25 cellular contexts compared by ENCODE assay signal in genomic region chr1:224450164-224450955, GRCh38. TPM values are rescaled to one million over a fixed set of nuclear protein-coding genes. Genes with fewer than 3 reads are reported as not detected.
DNase-seq lines count a peak whose midpoint lies in the region; ATAC-seq and TF ChIP-seq lines count a peak whose summit lies in the region.
"Had no signal": no experiment of that assay in that cellular context is flagged by ENCODE, and none has a peak within 500 bp of the region (broad histone marks: within the 10 kb centered on the region; RNA-seq: fewer than 3 reads in every experiment).

No MANE protein-coding gene starts in this region.

- no peak for TF ChIP-seq CTCF in psoas muscle (IDR thresholded peaks at IDR 0.05)

- CTCF ChIA-PET in activated CD4-positive, alpha-beta T cell treated with anti-CD3 and anti-CD28 coated beads, Interleukin-2, amount 10 ng/mL, durations not matched to agents 7 days and 5 days (lab: Charles Lee): interaction anchor here (1.2 to 1.7 kb wide), 5 partner anchors 12 to 104 kb away, joined by 3 to 4 read pairs (median 3); no protein-coding TSS in a partner anchor

- H3K4me3 Mint-ChIP-seq in activated CD4-positive, alpha-beta T cell treated with anti-CD3 and anti-CD28 coated beads, Interleukin-2, amount 10 ng/mL, durations not matched to agents 24 days and 14 days: no peak overlapping the region
- no peak overlapping the region for H3K4me3 Mint-ChIP-seq in activated CD4-positive, alpha-beta T cell treated with anti-CD3 and anti-CD28 coated beads, Interleukin-2, amount 10 ng/mL, durations not matched to agents 7 days and 5 days
- no peak overlapping the region for H3K4me3 Mint-ChIP-seq in central memory CD8-positive, alpha-beta T cell
- H3K4me3 Mint-ChIP-seq: CD8-positive, alpha-beta memory T cell; IgD-negative memory B cell had no signal

- H3K27ac Mint-ChIP-seq in activated CD4-positive, alpha-beta T cell treated with anti-CD3 and anti-CD28 coated beads, Interleukin-2, amount 10 ng/mL, durations not matched to agents 24 days and 14 days: peak overlapping the region; percentile 71
- H3K27ac Mint-ChIP-seq in activated CD4-positive, alpha-beta T cell treated with anti-CD3 and anti-CD28 coated beads, Interleukin-2, amount 10 ng/mL, durations not matched to agents 7 days and 5 days: no peak overlapping the region
- H3K27ac Mint-ChIP-seq in central memory CD8-positive, alpha-beta T cell (ENCODE audit: low read depth): peak overlapping the region; percentile 57
- H3K27ac Mint-ChIP-seq: IgD-negative memory B cell had no signal

- peaks cover 0 to 2% of the 10 kb centered on the region in 2 donors for H3K36me3 ChIP-seq in psoas muscle (ENCODE audit: insufficient read depth in 1 of 2, low read depth in 1 of 2)

- no peaks in the 10 kb centered on the region for H3K27me3 Mint-ChIP-seq in activated CD4-positive, alpha-beta T cell treated with anti-CD3 and anti-CD28 coated beads, Interleukin-2, amount 10 ng/mL, durations not matched to agents 24 days and 14 days
- H3K27me3 Mint-ChIP-seq in activated CD4-positive, alpha-beta T cell treated with anti-CD3 and anti-CD28 coated beads, Interleukin-2, amount 10 ng/mL, durations not matched to agents 7 days and 5 days: no peaks in the 10 kb centered on the region
- H3K27me3 Mint-ChIP-seq in central memory CD8-positive, alpha-beta T cell: no peaks in the 10 kb centered on the region
- H3K27me3 Mint-ChIP-seq: CD8-positive, alpha-beta memory T cell; IgD-negative memory B cell had no signal

- H3K9me3 Mint-ChIP-seq in activated CD4-positive, alpha-beta T cell treated with anti-CD3 and anti-CD28 coated beads, Interleukin-2, amount 10 ng/mL, durations not matched to agents 24 days and 14 days: no peaks in the 10 kb centered on the region
- peaks cover 3% of the 10 kb centered on the region for H3K9me3 Mint-ChIP-seq in activated CD4-positive, alpha-beta T cell treated with anti-CD3 and anti-CD28 coated beads, Interleukin-2, amount 10 ng/mL, durations not matched to agents 7 days and 5 days
- no peaks in the 10 kb centered on the region for H3K9me3 Mint-ChIP-seq in central memory CD8-positive, alpha-beta T cell
- H3K9me3 Mint-ChIP-seq: CD8-positive, alpha-beta memory T cell; IgD-negative memory B cell had no signal

- no peaks in the 10 kb centered on the region for H3K9me3 ChIP-seq in psoas muscle

- POLR2A ChIA-PET in activated CD4-positive, alpha-beta T cell treated with anti-CD3 and anti-CD28 coated beads, Interleukin-2, amount 10 ng/mL, durations not matched to agents 7 days and 5 days (lab: Charles Lee): no interaction called here

- H3K27me3 ChIP-seq in psoas muscle (ENCODE audit: insufficient read depth in 3 of 3, low read length in 2 of 3): no peaks in the 10 kb centered on the region

- peak; percentile 40 for ATAC-seq in central memory CD8-positive, alpha-beta T cell (replicated peaks; ENCODE audit: extremely low read depth, poor library complexity, severe bottlenecking)
- ATAC-seq in psoas muscle (no peak), HG02885 (IDR thresholded peaks at IDR 0.05; ENCODE audit: poor library complexity, unreplicated experiment) (no peak), HG03469 (IDR thresholded peaks at IDR 0.05; ENCODE audit: unreplicated experiment) (no peak)
- ATAC-seq: sciatic nerve had no signal

- peak overlapping the region; percentile 73 for H3K27ac ChIP-seq in psoas muscle
- H3K27ac ChIP-seq: coronary artery, PC-9 had no signal

- intact Hi-C loops in activated CD4-positive, alpha-beta T cell treated with anti-CD3 and anti-CD28 coated beads, Interleukin-2, amount 10 ng/mL, durations not matched to agents 24 days and 14 days (cut with micrococcal nuclease): no loop called here
- intact Hi-C loops in psoas muscle (cut with DNase I): no loop called here

- H3K36me3 Mint-ChIP-seq in activated CD4-positive, alpha-beta T cell treated with anti-CD3 and anti-CD28 coated beads, Interleukin-2, amount 10 ng/mL, durations not matched to agents 24 days and 14 days (ENCODE audit: low read depth): peaks cover 14% of the 10 kb centered on the region
- peaks cover 13% of the 10 kb centered on the region for H3K36me3 Mint-ChIP-seq in activated CD4-positive, alpha-beta T cell treated with anti-CD3 and anti-CD28 coated beads, Interleukin-2, amount 10 ng/mL, durations not matched to agents 7 days and 5 days (ENCODE audit: low read depth)
- no peaks in the 10 kb centered on the region for H3K36me3 Mint-ChIP-seq in central memory CD8-positive, alpha-beta T cell (ENCODE audit: insufficient read depth)

- no peak for DNase-seq in activated CD4-positive, alpha-beta T cell treated with anti-CD3 and anti-CD28 coated beads, Interleukin-2, amount 10 ng/mL, durations not matched to agents 24 days and 14 days
- DNase-seq in activated CD4-positive, alpha-beta T cell treated with anti-CD3 and anti-CD28 coated beads, Interleukin-2, amount 10 ng/mL, durations not matched to agents 7 days and 5 days: no peak
- DNase-seq in RPMI7951 (ENCODE audit: low read depth) (peak; percentile 35), psoas muscle (no peak), NCI-H2029 (lab: John Stamatoyannopoulos, UW) (no peak)
- DNase-seq in central memory CD8-positive, alpha-beta T cell (ENCODE audit: low spot score in 2 of 2): no peak
- DNase-seq: 8988T; activated CD4-positive, alpha-beta T cell treated with anti-CD3 and anti-CD28 coated beads, Interleukin-2, amount 50 U/mL, for 48 hours; activated T-cell treated with anti-CD3 and anti-CD28 coated beads, Interleukin-2, amount 50 U/mL, for 1 hour; GOT3; hypothalamus; mesenchymal stem cell; NCI-H1105; NCI-H187 treated with DMSO at 0.1 percent for 48 hours; NCI-H526 treated with DMSO at 0.1 percent for 48 hours; PC-9; posterior cingulate gyrus; Right ventricle myocardium superior; T-helper 9 cell had no signal

- no peak overlapping the region for H3K4me3 ChIP-seq in psoas muscle
- H3K4me3 ChIP-seq: coronary artery, PC-9 had no signal

- peaks cover 12% of the 10 kb centered on the region for H3K4me1 Mint-ChIP-seq in activated CD4-positive, alpha-beta T cell treated with anti-CD3 and anti-CD28 coated beads, Interleukin-2, amount 10 ng/mL, durations not matched to agents 24 days and 14 days
- peaks cover 14% of the 10 kb centered on the region for H3K4me1 Mint-ChIP-seq in activated CD4-positive, alpha-beta T cell treated with anti-CD3 and anti-CD28 coated beads, Interleukin-2, amount 10 ng/mL, durations not matched to agents 7 days and 5 days
- peaks cover 30% of the 10 kb centered on the region for H3K4me1 Mint-ChIP-seq in central memory CD8-positive, alpha-beta T cell

- peaks cover 28% of the 10 kb centered on the region for H3K4me1 ChIP-seq in psoas muscle

- WGBS in psoas muscle, 3 donors: 78 to 90% (median 86%) methylated on average over 7 of the region's 7 CpGs

RNA-seq across cellular contexts. Expression of gene WDR26, which starts 15.8 kb away (rescaled TPM):
- total RNA-seq in activated CD4-positive, alpha-beta T cell treated with anti-CD3 and anti-CD28 coated beads, Interleukin-2, amount 10 ng/mL, durations not matched to agents 24 days and 14 days: 81.0 and 90.9 TPM in 2 replicates
- total RNA-seq in activated CD4-positive, alpha-beta T cell treated with anti-CD3 and anti-CD28 coated beads, Interleukin-2, amount 10 ng/mL, durations not matched to agents 7 days and 5 days: 10 to 100 TPM; 67.7 to 74.2 TPM
- 22.0 and 26.1 TPM in 2 replicates for total RNA-seq in RPMI7951 (2014; rRNA removed; shearing (Covaris generic))
- 100 to 1,000 TPM in 3 of 4 donors, 10 to 100 TPM in 1; 82.4 to 114 (median 107) TPM for total RNA-seq in psoas muscle
- polyA plus RNA-seq in psoas muscle: 10 to 100 TPM; 29.1 to 68.0 (median 35.2) TPM
